1 cellular context compared by ENCODE assay signal in genomic region chr10:99329891-99330674, GRCh38.
TF ChIP-seq lines count a peak whose summit lies in the region.

No MANE protein-coding gene starts in this region.

TF ChIP-seq in HepG2, 621 proteins besides CTCF, POLR2A, EP300 and RAD21 (continued from another document and continues in another):
- TF ChIP-seq, protein P1, sequence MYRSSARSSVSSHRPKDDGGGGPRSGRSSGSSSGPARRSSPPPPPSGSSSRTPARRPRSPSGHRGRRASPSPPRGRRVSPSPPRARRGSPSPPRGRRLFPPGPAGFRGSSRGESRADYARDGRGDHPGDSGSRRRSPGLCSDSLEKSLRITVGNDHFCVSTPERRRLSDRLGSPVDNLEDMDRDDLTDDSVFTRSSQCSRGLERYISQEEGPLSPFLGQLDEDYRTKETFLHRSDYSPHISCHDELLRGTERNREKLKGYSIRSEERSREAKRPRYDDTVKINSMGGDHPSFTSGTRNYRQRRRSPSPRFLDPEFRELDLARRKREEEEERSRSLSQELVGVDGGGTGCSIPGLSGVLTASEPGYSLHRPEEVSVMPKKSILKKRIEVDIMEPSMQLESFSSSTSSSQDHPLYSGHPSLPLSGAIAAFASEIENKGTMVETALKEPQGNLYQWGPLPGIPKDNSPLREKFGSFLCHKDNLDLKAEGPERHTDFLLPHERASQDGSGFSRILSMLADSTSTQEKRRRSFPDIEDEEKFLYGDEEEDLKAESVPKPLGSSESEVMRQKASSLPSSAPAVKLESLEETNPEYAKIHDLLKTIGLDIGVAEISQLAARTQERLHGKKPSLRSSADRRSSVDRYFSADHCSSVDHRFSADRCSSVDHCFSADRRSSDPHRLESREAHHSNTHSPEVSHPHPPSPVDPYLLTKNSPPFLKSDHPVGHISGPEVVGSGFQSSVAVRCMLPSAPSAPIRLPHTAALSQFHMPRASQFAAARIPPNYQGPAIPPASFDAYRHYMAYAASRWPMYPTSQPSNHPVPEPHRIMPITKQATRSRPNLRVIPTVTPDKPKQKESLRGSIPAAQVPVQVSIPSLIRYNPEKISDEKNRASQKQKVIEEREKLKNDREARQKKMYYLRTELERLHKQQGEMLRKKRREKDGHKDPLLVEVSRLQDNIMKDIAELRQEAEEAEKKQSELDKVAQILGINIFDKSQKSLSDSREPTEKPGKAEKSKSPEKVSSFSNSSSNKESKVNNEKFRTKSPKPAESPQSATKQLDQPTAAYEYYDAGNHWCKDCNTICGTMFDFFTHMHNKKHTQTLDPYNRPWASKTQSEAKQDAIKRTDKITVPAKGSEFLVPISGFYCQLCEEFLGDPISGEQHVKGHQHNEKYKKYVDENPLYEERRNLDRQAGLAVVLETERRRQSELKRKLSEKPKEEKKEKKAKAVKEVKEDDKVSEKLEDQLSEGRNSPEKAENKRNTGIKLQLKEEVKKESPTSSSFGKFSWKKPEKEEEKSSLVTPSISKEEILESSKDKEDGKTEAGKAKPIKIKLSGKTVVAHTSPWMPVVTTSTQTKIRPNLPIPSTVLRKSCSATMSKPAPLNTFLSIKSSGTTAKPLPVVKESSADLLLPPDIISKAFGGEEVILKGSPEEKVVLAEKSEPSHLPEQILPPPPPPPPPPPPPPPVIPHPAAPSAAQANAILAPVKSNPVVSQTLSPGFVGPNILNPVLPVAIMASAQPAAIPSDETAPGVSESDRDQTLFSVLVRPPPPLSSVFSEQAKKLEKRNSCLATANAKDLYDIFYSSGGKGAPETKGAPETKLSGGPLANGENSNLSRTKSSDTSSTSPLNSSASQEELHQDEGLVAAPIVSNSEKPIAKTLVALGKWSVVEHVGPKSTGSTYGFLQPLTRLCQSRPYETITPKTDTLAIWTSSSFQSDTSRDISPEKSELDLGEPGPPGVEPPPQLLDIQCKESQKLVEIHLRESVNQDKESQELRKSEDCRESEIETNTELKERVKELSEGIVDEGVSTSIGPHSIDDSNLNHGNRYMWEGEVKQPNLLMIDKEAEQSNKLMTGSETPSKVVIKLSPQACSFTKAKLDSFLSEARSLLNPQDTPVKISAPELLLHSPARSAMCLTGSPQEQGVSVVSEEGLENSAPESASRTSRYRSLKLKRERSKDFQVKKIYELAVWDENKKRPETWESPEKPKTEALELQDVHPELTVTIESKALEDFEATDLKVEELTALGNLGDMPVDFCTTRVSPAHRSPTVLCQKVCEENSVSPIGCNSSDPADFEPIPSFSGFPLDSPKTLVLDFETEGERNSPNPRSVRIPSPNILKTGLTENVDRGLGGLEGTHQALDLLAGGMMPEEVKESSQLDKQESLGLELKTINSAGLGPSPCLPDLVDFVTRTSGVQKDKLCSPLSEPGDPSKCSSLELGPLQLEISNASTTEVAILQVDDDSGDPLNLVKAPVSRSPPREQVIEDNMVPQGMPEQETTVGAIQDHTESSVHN (CRISPR knock-in tag; IDR thresholded peaks at IDR 0.05) = no peak
- TF ChIP-seq ZNF589 (CRISPR knock-in tag; conservative IDR thresholded peaks at IDR 0.05) = no peak; the same call in 1 of the 2 replicates
- no peak; the same call in 1 of the 2 replicates for TF ChIP-seq ZNF546 (CRISPR knock-in tag; conservative IDR thresholded peaks at IDR 0.05)
- no peak for TF ChIP-seq ELF3 (CRISPR knock-in tag; IDR thresholded peaks at IDR 0.05)
- no peak for TF ChIP-seq HHEX (CRISPR knock-in tag; IDR thresholded peaks at IDR 0.05)
- TF ChIP-seq, protein P2, sequence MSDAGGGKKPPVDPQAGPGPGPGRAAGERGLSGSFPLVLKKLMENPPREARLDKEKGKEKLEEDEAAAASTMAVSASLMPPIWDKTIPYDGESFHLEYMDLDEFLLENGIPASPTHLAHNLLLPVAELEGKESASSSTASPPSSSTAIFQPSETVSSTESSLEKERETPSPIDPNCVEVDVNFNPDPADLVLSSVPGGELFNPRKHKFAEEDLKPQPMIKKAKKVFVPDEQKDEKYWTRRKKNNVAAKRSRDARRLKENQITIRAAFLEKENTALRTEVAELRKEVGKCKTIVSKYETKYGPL (CRISPR knock-in tag; IDR thresholded peaks at IDR 0.05) = no peak
- peak; percentile 8 for TF ChIP-seq ZNF407 (CRISPR knock-in tag; IDR thresholded peaks at IDR 0.05; ENCODE audit: not compliant biosample characterization)
- TF ChIP-seq, protein P3, sequence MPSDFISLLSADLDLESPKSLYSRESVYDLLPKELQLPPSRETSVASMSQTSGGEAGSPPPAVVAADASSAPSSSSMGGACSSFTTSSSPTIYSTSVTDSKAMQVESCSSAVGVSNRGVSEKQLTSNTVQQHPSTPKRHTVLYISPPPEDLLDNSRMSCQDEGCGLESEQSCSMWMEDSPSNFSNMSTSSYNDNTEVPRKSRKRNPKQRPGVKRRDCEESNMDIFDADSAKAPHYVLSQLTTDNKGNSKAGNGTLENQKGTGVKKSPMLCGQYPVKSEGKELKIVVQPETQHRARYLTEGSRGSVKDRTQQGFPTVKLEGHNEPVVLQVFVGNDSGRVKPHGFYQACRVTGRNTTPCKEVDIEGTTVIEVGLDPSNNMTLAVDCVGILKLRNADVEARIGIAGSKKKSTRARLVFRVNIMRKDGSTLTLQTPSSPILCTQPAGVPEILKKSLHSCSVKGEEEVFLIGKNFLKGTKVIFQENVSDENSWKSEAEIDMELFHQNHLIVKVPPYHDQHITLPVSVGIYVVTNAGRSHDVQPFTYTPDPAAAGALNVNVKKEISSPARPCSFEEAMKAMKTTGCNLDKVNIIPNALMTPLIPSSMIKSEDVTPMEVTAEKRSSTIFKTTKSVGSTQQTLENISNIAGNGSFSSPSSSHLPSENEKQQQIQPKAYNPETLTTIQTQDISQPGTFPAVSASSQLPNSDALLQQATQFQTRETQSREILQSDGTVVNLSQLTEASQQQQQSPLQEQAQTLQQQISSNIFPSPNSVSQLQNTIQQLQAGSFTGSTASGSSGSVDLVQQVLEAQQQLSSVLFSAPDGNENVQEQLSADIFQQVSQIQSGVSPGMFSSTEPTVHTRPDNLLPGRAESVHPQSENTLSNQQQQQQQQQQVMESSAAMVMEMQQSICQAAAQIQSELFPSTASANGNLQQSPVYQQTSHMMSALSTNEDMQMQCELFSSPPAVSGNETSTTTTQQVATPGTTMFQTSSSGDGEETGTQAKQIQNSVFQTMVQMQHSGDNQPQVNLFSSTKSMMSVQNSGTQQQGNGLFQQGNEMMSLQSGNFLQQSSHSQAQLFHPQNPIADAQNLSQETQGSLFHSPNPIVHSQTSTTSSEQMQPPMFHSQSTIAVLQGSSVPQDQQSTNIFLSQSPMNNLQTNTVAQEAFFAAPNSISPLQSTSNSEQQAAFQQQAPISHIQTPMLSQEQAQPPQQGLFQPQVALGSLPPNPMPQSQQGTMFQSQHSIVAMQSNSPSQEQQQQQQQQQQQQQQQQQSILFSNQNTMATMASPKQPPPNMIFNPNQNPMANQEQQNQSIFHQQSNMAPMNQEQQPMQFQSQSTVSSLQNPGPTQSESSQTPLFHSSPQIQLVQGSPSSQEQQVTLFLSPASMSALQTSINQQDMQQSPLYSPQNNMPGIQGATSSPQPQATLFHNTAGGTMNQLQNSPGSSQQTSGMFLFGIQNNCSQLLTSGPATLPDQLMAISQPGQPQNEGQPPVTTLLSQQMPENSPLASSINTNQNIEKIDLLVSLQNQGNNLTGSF (CRISPR knock-in tag; IDR thresholded peaks at IDR 0.05) = no peak; the same call in 1 of the 2 replicates
- no peak for TF ChIP-seq ZNF788 (CRISPR knock-in tag; IDR thresholded peaks at IDR 0.05; ENCODE audit: borderline replicate concordance)
- TF ChIP-seq MTA3 (CRISPR knock-in tag; IDR thresholded peaks at IDR 0.05) = no peak
- no peak for TF ChIP-seq KDM3A (CRISPR knock-in tag; IDR thresholded peaks at IDR 0.05; ENCODE audit: low read depth)
- TF ChIP-seq KLF12 (CRISPR knock-in tag; IDR thresholded peaks at IDR 0.05; ENCODE audit: borderline replicate concordance) = no peak
- no peak for TF ChIP-seq TCF7 (IDR thresholded peaks at IDR 0.05; ENCODE audit: low read depth)
- no peak for TF ChIP-seq PAXIP1 (CRISPR knock-in tag; conservative IDR thresholded peaks at IDR 0.05)
- TF ChIP-seq TARDBP (CRISPR knock-in tag; IDR thresholded peaks at IDR 0.05) = no peak; the same call in 1 of the 2 replicates
- no peak for TF ChIP-seq MBD4 (IDR thresholded peaks at IDR 0.05; ENCODE audit: borderline replicate concordance, low read length)
- no peak for TF ChIP-seq NFE2 (CRISPR knock-in tag; IDR thresholded peaks at IDR 0.05)
- no peak for TF ChIP-seq SRF (IDR thresholded peaks at IDR 0.05; ENCODE audit: low read depth, low read length)
- TF ChIP-seq ZNF296 (CRISPR knock-in tag; conservative IDR thresholded peaks at IDR 0.05) = no peak
- no peak for TF ChIP-seq ZBTB2 (CRISPR knock-in tag; IDR thresholded peaks at IDR 0.05; ENCODE audit: low read depth)
